Comparison of ENCODE assay signal across 21 cellular contexts in genomic region chr19:51070334-51070886, GRCh38. TPM values are rescaled to one million over a fixed set of nuclear protein-coding genes. Genes with fewer than 3 reads are reported as not detected.
"Had no signal": no experiment of that assay in that cellular context is flagged by ENCODE, and none has a peak within 500 bp of the region (broad histone marks: within the 10 kb centered on the region; RNA-seq: fewer than 3 reads in every experiment).

No MANE protein-coding gene starts in this region.

- H3K4me3 ChIP-seq: colonic mucosa, gastrocnemius medialis, heart left ventricle, left lung, spleen, tibial artery had no signal

- H3K9me3 ChIP-seq: gastrocnemius medialis had no signal

- DNase-seq: activated CD4-positive, alpha-beta T cell treated with anti-CD3 and anti-CD28 coated beads, Interleukin-2, amount 10 ng/mL, durations not matched to agents 7 days and 5 days; activated CD8-positive, alpha-beta memory T cell treated with anti-CD3 and anti-CD28 coated beads, Interleukin-2, amount 50 U/mL, for 4 hours; activated naive CD4-positive, alpha-beta T cell treated with anti-CD3 and anti-CD28 coated beads for 36 hours; activated T-cell treated with anti-CD3 and anti-CD28 coated beads, Interleukin-2, amount 50 U/mL, for 4 hours; central memory CD4-positive, alpha-beta T cell; colonic mucosa; endodermal cell; gastrocnemius medialis; heart left ventricle; left lung; nephron progenitor cell; nucleus accumbens; retina; spleen; stimulated activated CD4-positive, alpha-beta T cell treated with anti-CD3 and anti-CD28 coated beads, Interleukin-4, amount 100 ng/mL, for 4 hours; T-helper 9 cell; tibial artery had no signal

- H3K27ac ChIP-seq: colonic mucosa, gastrocnemius medialis, heart left ventricle, left lung, spleen, tibial artery had no signal

- H3K4me1 ChIP-seq: colonic mucosa, gastrocnemius medialis, left lung, tibial artery had no signal

- H3K36me3 ChIP-seq: colonic mucosa, gastrocnemius medialis, heart left ventricle, left lung, spleen had no signal

RNA-seq across cellular contexts. Expression of gene KLK13, which starts 5.5 kb away (rescaled TPM):
- total RNA-seq: activated CD4-positive, alpha-beta T cell treated with anti-CD3 and anti-CD28 coated beads, Interleukin-2, amount 10 ng/mL, durations not matched to agents 7 days and 5 days; activated naive CD4-positive, alpha-beta T cell treated with anti-CD3 and anti-CD28 coated beads for 36 hours; activated T-cell treated with anti-CD3 and anti-CD28 coated beads, Interleukin-2, amount 50 U/mL, for 4 hours; colonic mucosa; epithelial cell of proximal tubule; gastrocnemius medialis; lung microvascular endothelial cell; myocyte; spleen had no signal

RNA-seq across cellular contexts. Expression of gene KLK14, which starts 12.3 kb away (rescaled TPM):
- total RNA-seq: gastrocnemius medialis, kidney epithelial cell, lung microvascular endothelial cell, myocyte had no signal

RNA-seq across cellular contexts. Expression of gene KLK12, which starts 35.6 kb away (rescaled TPM):
- total RNA-seq: activated CD4-positive, alpha-beta T cell treated with anti-CD3 and anti-CD28 coated beads, Interleukin-2, amount 10 ng/mL, durations not matched to agents 7 days and 5 days; activated naive CD4-positive, alpha-beta T cell treated with anti-CD3 and anti-CD28 coated beads for 36 hours; activated T-cell treated with anti-CD3 and anti-CD28 coated beads, Interleukin-2, amount 50 U/mL, for 4 hours; endodermal cell; epithelial cell of proximal tubule; gastrocnemius medialis; heart left ventricle; kidney epithelial cell; lung microvascular endothelial cell; myocyte; spleen had no signal

RNA-seq across cellular contexts. Expression of gene KLK11, which starts 44.0 kb away (rescaled TPM):
- total RNA-seq: activated CD4-positive, alpha-beta T cell treated with anti-CD3 and anti-CD28 coated beads, Interleukin-2, amount 10 ng/mL, durations not matched to agents 7 days and 5 days; activated naive CD4-positive, alpha-beta T cell treated with anti-CD3 and anti-CD28 coated beads for 36 hours; epithelial cell of proximal tubule; gastrocnemius medialis; kidney epithelial cell; lung microvascular endothelial cell; myocyte; spleen had no signal
